8 cellular contexts compared by ENCODE assay signal in genomic region chr17:7435676-7436555, GRCh38. TPM values are rescaled to one million over a fixed set of nuclear protein-coding genes. Genes with fewer than 3 reads are reported as not detected.
DNase-seq lines count a peak whose midpoint lies in the region; TF ChIP-seq lines count a peak whose summit lies in the region.

No MANE protein-coding gene starts in this region.

- H3K36me3 ChIP-seq in fibroblast of lung (ENCODE audit: control insufficient read depth, insufficient read depth, low read length) (no peaks in the 10 kb centered on the region), osteoblast (ENCODE audit: insufficient read depth, low read length) (no peaks in the 10 kb centered on the region)

- H3K4me3 ChIP-seq in HFF-Myc (replicated peaks; ENCODE audit: low read depth, low read length) (peak overlapping the region; percentile 38), fibroblast of lung (replicated peaks in 1 of 4; ENCODE audit: control extremely low read depth in 1 of 4, insufficient read depth in 1 of 4, low read depth in 3 of 4, low read length in 4 of 4) (peak overlapping the region; percentile 32 to 68 (median 36)), osteoblast (ENCODE audit: insufficient read depth, low read length) (peak overlapping the region; percentile 68)

- no peaks in the 10 kb centered on the region for H3K79me2 ChIP-seq in fibroblast of lung (ENCODE audit: control insufficient read depth, insufficient read depth, low read length)
- no peaks in the 10 kb centered on the region for H3K79me2 ChIP-seq in osteoblast (ENCODE audit: insufficient read depth, low read length)

- H4K20me1 ChIP-seq in fibroblast of lung (ENCODE audit: control insufficient read depth, extremely low read depth, insufficient read depth, low read length): no peaks in the 10 kb centered on the region
- H4K20me1 ChIP-seq in osteoblast (ENCODE audit: insufficient read depth, low read length): no peaks in the 10 kb centered on the region

- H3K4me2 ChIP-seq in fibroblast of lung (ENCODE audit: extremely low read depth, insufficient read depth, low read length): peak overlapping the region; percentile 90
- H3K4me2 ChIP-seq in osteoblast (ENCODE audit: insufficient read depth, low read length): peak overlapping the region; percentile 85

- DNase-seq in GM10248 (ENCODE audit: extremely low spot score) (peak; percentile 54), HFF-Myc (ENCODE audit: extremely low read depth, low read depth) (no peak), NCI-H748 (lab: John Stamatoyannopoulos, UW; ENCODE audit: unreplicated experiment) (peak; percentile 74), activated T-cell treated with anti-CD3 and anti-CD28 coated beads for 48 hours (ENCODE audit: low read depth) (peak; percentile 51), fibroblast of lung (ENCODE audit: low read depth in 2 of 2) (no peak), osteoblast (ENCODE audit: insufficient read length, low spot score, missing footprints) (peak; percentile 94), NK-92 (lab: John Stamatoyannopoulos, UW; ENCODE audit: unreplicated experiment) (no peak), mesenteric fat pad (ENCODE audit: low spot score) (no peak)

- H2AFZ ChIP-seq in fibroblast of lung (ENCODE audit: low read length) (peak overlapping the region; percentile 11), osteoblast (ENCODE audit: low read length) (peak overlapping the region; percentile 73)

- H3K9me3 ChIP-seq in fibroblast of lung (ENCODE audit: control insufficient read depth, insufficient read depth, low read depth, low read length): no peaks in the 10 kb centered on the region
- no peaks in the 10 kb centered on the region for H3K9me3 ChIP-seq in osteoblast (ENCODE audit: low read depth, low read length)

- H3K27ac ChIP-seq in fibroblast of lung (ENCODE audit: insufficient read depth, low read length): no peak overlapping the region
- H3K27ac ChIP-seq in osteoblast (ENCODE audit: low read depth, low read length): no peak overlapping the region

- no peak overlapping the region for H3K9ac ChIP-seq in fibroblast of lung (ENCODE audit: insufficient read depth, low read length)

- H3K27me3 ChIP-seq in fibroblast of lung (ENCODE audit: control insufficient read depth, insufficient read depth, low read length): peaks cover 22% of the 10 kb centered on the region
- H3K27me3 ChIP-seq in osteoblast (ENCODE audit: insufficient read depth, low read length): peaks cover 39% of the 10 kb centered on the region

- peak; percentile 17 for TF ChIP-seq CTCF in GM10248 (IDR thresholded peaks at IDR 0.05; ENCODE audit: control extremely low read depth, extremely low read depth, low read depth, missing control alignments)
- peak; percentile 10 for TF ChIP-seq CTCF in HFF-Myc (IDR thresholded peaks at IDR 0.05; ENCODE audit: low read depth, low read length, missing control alignments)
- peak in 1 of 2 donors; percentile 9 for TF ChIP-seq CTCF in fibroblast of lung (conservative IDR thresholded peaks at IDR 0.05 in 1 of 2, IDR thresholded peaks at IDR 0.05 in 1 of 2; ENCODE audit: low read depth in 1 of 2, low read length in 2 of 2)
- no peak for TF ChIP-seq CTCF in osteoblast (IDR thresholded peaks at IDR 0.05; ENCODE audit: extremely low read depth, low read depth, low read length)

- CTCF ChIA-PET in GM10248 (lab: Yijun Ruan, JAX): interaction anchor here (0.8 to 5.3 kb wide), 19 partner anchors 10 to 251 kb away, joined by 3 to 43 read pairs (median 4); partner anchors contain the start of genes CHRNB1, POLR2A, SENP3 and SPEM2

- POLR2A ChIA-PET in GM10248 (lab: Yijun Ruan, JAX): interaction anchor here (0.5 to 1.8 kb wide), 4 partner anchors 32 to 110 kb away, joined by 3 to 12 read pairs (median 6); partner anchors contain the start of genes POLR2A and TMEM256

- H3K4me1 ChIP-seq in fibroblast of lung (ENCODE audit: control insufficient read depth, extremely low read depth, insufficient read depth, low read length) (peaks cover 13% of the 10 kb centered on the region), osteoblast (ENCODE audit: insufficient read depth, low read length) (peaks cover 23% of the 10 kb centered on the region)

RNA-seq across cellular contexts. Expression of gene TMEM102, which starts 0.7 kb away (rescaled TPM):
- total RNA-seq in fibroblast of lung: 1.5 and 1.8 TPM in 2 replicates
- polyA plus RNA-seq in fibroblast of lung: 0.52 and 0.58 TPM in 2 replicates
- 0.72 and 1.0 TPM in 2 replicates for polyA plus RNA-seq in fibroblast of lung (2012)
- polyA minus RNA-seq in fibroblast of lung (ENCODE audit: low replicate concordance): 2.3 TPM in 1 of 2 replicates, not detected in the other
- 1.2 and 1.8 TPM in 2 replicates for total RNA-seq in osteoblast
- 3.2 TPM for total RNA-seq in mesenteric fat pad

RNA-seq across cellular contexts. Expression of gene FGF11, which starts 3.4 kb away (rescaled TPM):
- total RNA-seq in fibroblast of lung: 0.33 and 1.3 TPM in 2 replicates
- polyA plus RNA-seq in fibroblast of lung: 0.43 and 0.87 TPM in 2 replicates
- 0.44 and 0.79 TPM in 2 replicates for polyA plus RNA-seq in fibroblast of lung (2012)
- 0.43 and 5.0 TPM in 2 replicates for polyA minus RNA-seq in fibroblast of lung (ENCODE audit: low replicate concordance)
- 0.29 and 0.36 TPM in 2 replicates for total RNA-seq in osteoblast
- total RNA-seq in mesenteric fat pad: 2.4 TPM

RNA-seq across cellular contexts. Expression of gene SPEM3, which starts 7.3 kb away (rescaled TPM):
- total RNA-seq in fibroblast of lung (not detected in 2 replicates), osteoblast (not detected in 2 replicates), mesenteric fat pad (not detected)
- polyA plus RNA-seq in fibroblast of lung: not detected in 2 replicates
- not detected in 2 replicates for polyA plus RNA-seq in fibroblast of lung (2012)
- not detected in 2 replicates for polyA minus RNA-seq in fibroblast of lung (ENCODE audit: low replicate concordance)

RNA-seq across cellular contexts. Expression of gene CHRNB1, which starts 8.9 kb away (rescaled TPM):
- 5.6 and 12.2 TPM in 2 replicates for total RNA-seq in fibroblast of lung
- 6.3 and 9.2 TPM in 2 replicates for polyA plus RNA-seq in fibroblast of lung
- polyA plus RNA-seq in fibroblast of lung (2012): 4.4 and 7.1 TPM in 2 replicates
- polyA minus RNA-seq in fibroblast of lung (ENCODE audit: low replicate concordance): 7.1 and 8.8 TPM in 2 replicates
- 5.3 and 5.4 TPM in 2 replicates for total RNA-seq in osteoblast
- total RNA-seq in mesenteric fat pad: 6.8 TPM

RNA-seq across cellular contexts. Expression of gene SPEM2, which starts 10.5 kb away (rescaled TPM):
- total RNA-seq in fibroblast of lung (not detected in 2 replicates), osteoblast (not detected in 2 replicates), mesenteric fat pad (not detected)
- polyA plus RNA-seq in fibroblast of lung: not detected in 2 replicates
- not detected in 2 replicates for polyA plus RNA-seq in fibroblast of lung (2012)
- polyA minus RNA-seq in fibroblast of lung (ENCODE audit: low replicate concordance): not detected in 2 replicates

Comparison
In these comparisons a context has a peak if more than half of its experiments do, and no peak if none do; other contexts are left out.
1. DNase-seq: peak in GM10248 (single experiment), NCI-H748 (single experiment), activated T-cell treated with anti-CD3 and anti-CD28 coated beads for 48 hours (single experiment) and osteoblast (single experiment); none in HFF-Myc (single experiment), fibroblast of lung (0 of 2), NK-92 (single experiment) and mesenteric fat pad (single experiment).
2. Peak in every context shown above with its lines, with median percentiles within 50 percentile points of each other: H3K4me3 ChIP-seq.